29 cellular contexts compared by ENCODE assay signal in the genomic region with DNA sequence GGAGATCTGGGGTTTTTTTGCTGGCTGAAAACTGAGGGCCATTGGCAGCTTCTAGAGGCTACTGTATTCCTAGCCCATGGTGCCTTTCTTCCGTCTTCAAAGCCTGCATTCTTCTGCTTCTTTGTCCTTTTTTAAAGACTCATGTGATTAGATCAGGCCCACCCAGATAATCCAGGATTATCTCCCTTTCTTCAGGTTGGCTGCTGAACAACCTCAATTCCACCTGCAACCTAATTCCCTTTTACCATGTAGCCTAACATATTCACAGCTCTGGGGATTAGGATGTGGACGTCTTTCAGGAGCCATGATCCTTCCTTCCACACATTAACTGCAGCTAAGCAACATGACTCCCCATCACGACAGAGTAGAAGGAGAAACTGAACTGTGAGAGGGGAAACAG.
"Had no signal": no experiment of that assay in that cellular context is flagged by ENCODE, and none has a peak within 500 bp of the region (broad histone marks: within the 10 kb centered on the region; RNA-seq: fewer than 3 reads in every experiment).

No MANE protein-coding gene starts in this region.

- H3K4me3 Mint-ChIP-seq: activated CD4-positive, alpha-beta memory T cell treated with anti-CD3 and anti-CD28 coated beads, Interleukin-2, amount 10 ng/mL, durations not matched to agents 7 days and 5 days; activated CD4-positive, alpha-beta T cell treated with anti-CD3 and anti-CD28 coated beads, Interleukin-2, amount 10 ng/mL, durations not matched to agents 7 days and 5 days; activated naive CD4-positive, alpha-beta T cell treated with anti-CD3 and anti-CD28 coated beads, Interleukin-2, amount 10 ng/mL, durations not matched to agents 7 days and 5 days; activated naive CD8-positive, alpha-beta T cell treated with anti-CD3 and anti-CD28 coated beads, Interleukin-2, amount 10 ng/mL, durations not matched to agents 7 days and 5 days; activated T-cell treated with anti-CD3 and anti-CD28 coated beads, Interleukin-2, amount 50 U/mL, for 24 hours; activated T-cell treated with anti-CD3 and anti-CD28 coated beads, Interleukin-2, amount 50 U/mL, for 72 hours; effector memory CD8-positive, alpha-beta T cell; WTC11 had no signal

- H3K36me3 ChIP-seq: esophagus muscularis mucosa, gastrocnemius medialis, heart left ventricle had no signal

- H3K9me3 ChIP-seq: body of pancreas, esophagus muscularis mucosa, gastrocnemius medialis had no signal

- H3K4me1 Mint-ChIP-seq: activated CD4-positive, alpha-beta memory T cell treated with anti-CD3 and anti-CD28 coated beads, Interleukin-2, amount 10 ng/mL, durations not matched to agents 7 days and 5 days; activated CD4-positive, alpha-beta T cell treated with anti-CD3 and anti-CD28 coated beads, Interleukin-2, amount 10 ng/mL, durations not matched to agents 7 days and 5 days; activated naive CD4-positive, alpha-beta T cell treated with anti-CD3 and anti-CD28 coated beads, Interleukin-2, amount 10 ng/mL, durations not matched to agents 7 days and 5 days; activated naive CD8-positive, alpha-beta T cell treated with anti-CD3 and anti-CD28 coated beads, Interleukin-2, amount 10 ng/mL, durations not matched to agents 7 days and 5 days; WTC11 had no signal

- H3K36me3 Mint-ChIP-seq: activated naive CD4-positive, alpha-beta T cell treated with anti-CD3 and anti-CD28 coated beads, Interleukin-2, amount 10 ng/mL, durations not matched to agents 7 days and 5 days; activated naive CD8-positive, alpha-beta T cell treated with anti-CD3 and anti-CD28 coated beads, Interleukin-2, amount 10 ng/mL, durations not matched to agents 7 days and 5 days had no signal

- H3K27me3 ChIP-seq: body of pancreas, esophagus muscularis mucosa, gastrocnemius medialis had no signal

- DNase-seq: activated CD4-positive, alpha-beta memory T cell treated with anti-CD3 and anti-CD28 coated beads, Interleukin-2, amount 10 ng/mL, durations not matched to agents 7 days and 5 days; activated CD4-positive, alpha-beta T cell treated with anti-CD3 and anti-CD28 coated beads for 1 hour; activated CD4-positive, alpha-beta T cell treated with anti-CD3 and anti-CD28 coated beads for 4 hours; activated CD4-positive, alpha-beta T cell treated with anti-CD3 and anti-CD28 coated beads, Interleukin-2, amount 10 ng/mL, durations not matched to agents 7 days and 5 days; activated CD4-positive, alpha-beta T cell treated with anti-CD3 and anti-CD28 coated beads, Interleukin-2, amount 50 U/mL, for 4 hours; activated CD8-positive, alpha-beta memory T cell treated with anti-CD3 and anti-CD28 coated beads, Interleukin-2, amount 50 U/mL, for 48 hours; activated gamma-delta T cell; activated naive CD4-positive, alpha-beta T cell; activated naive CD4-positive, alpha-beta T cell treated with anti-CD3 and anti-CD28 coated beads, Interleukin-2, amount 10 ng/mL, durations not matched to agents 7 days and 5 days; activated naive CD8-positive, alpha-beta T cell treated with anti-CD3 and anti-CD28 coated beads, Interleukin-2, amount 10 ng/mL, durations not matched to agents 7 days and 5 days; activated T-cell treated with anti-CD3 and anti-CD28 coated beads for 4 hours; activated T-cell treated with anti-CD3 and anti-CD28 coated beads, Interleukin-2, amount 50 U/mL, for 24 hours; activated T-cell treated with anti-CD3 and anti-CD28 coated beads, Interleukin-2, amount 50 U/mL, for 72 hours; anterior cingulate cortex; body of pancreas; caudate nucleus; cortex of kidney; dermis blood vessel endothelial cell; effector CD4-positive, alpha-beta T cell; effector memory CD8-positive, alpha-beta T cell; erythroblast; foreskin keratinocyte; gastrocnemius medialis; glutamatergic neuron; heart left ventricle; T-helper 2 cell had no signal

- H3K9me3 Mint-ChIP-seq: activated naive CD8-positive, alpha-beta T cell treated with anti-CD3 and anti-CD28 coated beads, Interleukin-2, amount 10 ng/mL, durations not matched to agents 7 days and 5 days had no signal

- H3K4me1 ChIP-seq: body of pancreas, foreskin keratinocyte, gastrocnemius medialis, heart left ventricle had no signal

- H3K4me3 ChIP-seq: body of pancreas, esophagus muscularis mucosa, gastrocnemius medialis, heart left ventricle had no signal

- H3K27me3 Mint-ChIP-seq: activated CD4-positive, alpha-beta memory T cell treated with anti-CD3 and anti-CD28 coated beads, Interleukin-2, amount 10 ng/mL, durations not matched to agents 7 days and 5 days; activated CD4-positive, alpha-beta T cell treated with anti-CD3 and anti-CD28 coated beads, Interleukin-2, amount 10 ng/mL, durations not matched to agents 7 days and 5 days; activated naive CD4-positive, alpha-beta T cell treated with anti-CD3 and anti-CD28 coated beads, Interleukin-2, amount 10 ng/mL, durations not matched to agents 7 days and 5 days; activated naive CD8-positive, alpha-beta T cell treated with anti-CD3 and anti-CD28 coated beads, Interleukin-2, amount 10 ng/mL, durations not matched to agents 7 days and 5 days; activated T-cell treated with anti-CD3 and anti-CD28 coated beads, Interleukin-2, amount 50 U/mL, for 24 hours; effector memory CD8-positive, alpha-beta T cell had no signal

- H3K27ac ChIP-seq: body of pancreas, esophagus muscularis mucosa, foreskin keratinocyte, gastrocnemius medialis, heart left ventricle had no signal

- H3K27ac Mint-ChIP-seq: activated CD4-positive, alpha-beta memory T cell treated with anti-CD3 and anti-CD28 coated beads, Interleukin-2, amount 10 ng/mL, durations not matched to agents 7 days and 5 days; activated CD4-positive, alpha-beta T cell treated with anti-CD3 and anti-CD28 coated beads, Interleukin-2, amount 10 ng/mL, durations not matched to agents 7 days and 5 days; activated naive CD4-positive, alpha-beta T cell treated with anti-CD3 and anti-CD28 coated beads, Interleukin-2, amount 10 ng/mL, durations not matched to agents 7 days and 5 days; activated naive CD4-positive, alpha-beta T cell treated with anti-CD3 and anti-CD28 coated beads, Interleukin-2, amount 50 U/mL, for 72 hours; activated naive CD8-positive, alpha-beta T cell treated with anti-CD3 and anti-CD28 coated beads, Interleukin-2, amount 10 ng/mL, durations not matched to agents 7 days and 5 days; activated T-cell treated with anti-CD3 and anti-CD28 coated beads, Interleukin-2, amount 50 U/mL, for 24 hours; activated T-cell treated with anti-CD3 and anti-CD28 coated beads, Interleukin-2, amount 50 U/mL, for 72 hours; effector memory CD8-positive, alpha-beta T cell; WTC11 had no signal
